Comparison of ENCODE assay signal across 18 cellular contexts in genomic region chr10:77892021-77892739, GRCh38. TPM values are rescaled to one million over a fixed set of nuclear protein-coding genes. Genes with fewer than 3 reads are reported as not detected.
DNase-seq lines count a peak whose midpoint lies in the region; ATAC-seq and TF ChIP-seq lines count a peak whose summit lies in the region.
"Had no signal": no experiment of that assay in that cellular context is flagged by ENCODE, and none has a peak within 500 bp of the region (broad histone marks: within the 10 kb centered on the region; RNA-seq: fewer than 3 reads in every experiment).

No MANE protein-coding gene starts in this region.

- TF ChIP-seq EP300 in SK-N-SH (IDR thresholded peaks at IDR 0.05; ENCODE audit: borderline replicate concordance in 1 of 2, low read depth in 1 of 2, low read length in 1 of 2) = no peak

- H2BK12ac ChIP-seq in neuronal stem cell (ENCODE audit: low read length) = no peak overlapping the region

- H3K4me3 ChIP-seq in cardiac muscle cell (no peak overlapping the region), heart left ventricle (no peak overlapping the region), endodermal cell (ENCODE audit: low read length) (no peak overlapping the region), neuronal stem cell (ENCODE audit: low read length in 2 of 2) (no peak overlapping the region), SK-N-SH (ENCODE audit: low read depth in 2 of 2, low read length in 1 of 2) (no peak overlapping the region)
- no peak overlapping the region for H3K4me3 ChIP-seq in effector memory CD4-positive, alpha-beta T cell (ENCODE audit: insufficient read depth, low read depth, low read length, poor library complexity, severe bottlenecking)
- H3K4me3 ChIP-seq: SJSA1, tibial nerve had no signal

- no peak for TF ChIP-seq RAD21 in SK-N-SH (IDR thresholded peaks at IDR 0.05; ENCODE audit: low read length)

- no peak for TF ChIP-seq CTCF in cardiac muscle cell (IDR thresholded peaks at IDR 0.05; ENCODE audit: low read depth, low read length)
- no peak for TF ChIP-seq CTCF in heart left ventricle (IDR thresholded peaks at IDR 0.05)
- no peak for TF ChIP-seq CTCF in endodermal cell (conservative IDR thresholded peaks at IDR 0.05)
- TF ChIP-seq CTCF in SK-N-SH (IDR thresholded peaks at IDR 0.05) = no peak

- H3K18ac ChIP-seq in neuronal stem cell (ENCODE audit: low read length) = peak overlapping the region; percentile 83

- peak overlapping the region; percentile 81 for H2AK5ac ChIP-seq in neuronal stem cell (ENCODE audit: low read depth, low read length)

- peaks cover 7% of the 10 kb centered on the region for H3K79me1 ChIP-seq in neuronal stem cell (ENCODE audit: low read depth, low read length)

- H3K9me2 ChIP-seq in SK-N-SH = no peaks in the 10 kb centered on the region

- no peak overlapping the region for H4K8ac ChIP-seq in neuronal stem cell (ENCODE audit: low read depth, low read length)

- ATAC-seq in heart left ventricle = no peak
- no peak for ATAC-seq in HG02938 (IDR thresholded peaks at IDR 0.05; ENCODE audit: unreplicated experiment)

- peak overlapping the region; percentile 79 for H2BK15ac ChIP-seq in neuronal stem cell (ENCODE audit: low read length)

- WGBS in heart left ventricle, 4 donors = 50 to 66% (median 59%) methylated on average over 8 of the region's 8 CpGs
- 83 to 86% methylated on average over 5 to 8 of the region's 8 CpGs for WGBS in endodermal cell (ENCODE audit: insufficient coverage in 1 of 2, insufficient read length in 1 of 2), 2 experiments
- no CpG with 5 or more reads among the region's 8 CpGs for WGBS in neuronal stem cell (ENCODE audit: extremely low coverage in 2 of 2, insufficient read length in 2 of 2, insufficient replicate concordance in 1 of 2), 2 donors
- 70% methylated on average over 7 of the region's 8 CpGs for WGBS in SK-N-SH (ENCODE audit: low lambda C conversion rate)

- H3K9ac ChIP-seq in endodermal cell (ENCODE audit: extremely low read depth, low read length, poor library complexity, severe bottlenecking) = no peak overlapping the region
- peak overlapping the region; percentile 63 for H3K9ac ChIP-seq in neuronal stem cell (ENCODE audit: low read depth, low read length, poor library complexity)
- H3K9ac ChIP-seq in SK-N-SH = no peak overlapping the region

- no peaks in the 10 kb centered on the region for H3K27me3 ChIP-seq in cardiac muscle cell
- no peaks in the 10 kb centered on the region for H3K27me3 ChIP-seq in heart left ventricle
- no peaks in the 10 kb centered on the region for H3K27me3 ChIP-seq in endodermal cell (ENCODE audit: control insufficient read depth, insufficient read depth, low read length, poor library complexity, severe bottlenecking)
- H3K27me3 ChIP-seq in neuronal stem cell (ENCODE audit: control insufficient read depth in 3 of 3, insufficient read depth in 3 of 3, low read depth in 1 of 3, low read length in 3 of 3) = no peaks in the 10 kb centered on the region
- H3K27me3 ChIP-seq in effector memory CD4-positive, alpha-beta T cell (replicated peaks; ENCODE audit: control insufficient read depth, insufficient read depth, low read length, poor library complexity, severe bottlenecking) = no peaks in the 10 kb centered on the region
- no peaks in the 10 kb centered on the region for H3K27me3 ChIP-seq in SK-N-SH (ENCODE audit: insufficient read depth)
- H3K27me3 ChIP-seq: neutrophil, SJSA1, tibial nerve had no signal

- peaks cover 14% of the 10 kb centered on the region for H3F3A ChIP-seq in SK-N-SH (replicated peaks; ENCODE audit: insufficient read depth)

- peak overlapping the region; percentile 25 for H3K14ac ChIP-seq in neuronal stem cell (ENCODE audit: low read length)

- intact Hi-C loops in heart left ventricle (cut with DNase I) = no loop called here

- DNase-seq in cardiac muscle cell (ENCODE audit: low read depth in 1 of 2, low spot score in 1 of 2) (no peak), heart left ventricle (no peak), endodermal cell (peak; percentile 52), neuronal stem cell (ENCODE audit: low spot score) (no peak), SHP77 (lab: John Stamatoyannopoulos, UW) (no peak), SK-N-SH (no peak)
- DNase-seq in effector memory CD4-positive, alpha-beta T cell = no peak
- DNase-seq: activated CD4-positive, alpha-beta T cell treated with anti-CD3 and anti-CD28 coated beads, Interleukin-2, amount 10 ng/mL, durations not matched to agents 7 days and 5 days; CD4-positive, alpha-beta memory T cell; effector CD4-positive, alpha-beta T cell; H7; stimulated activated CD4-positive, alpha-beta T cell treated with anti-CD3 and anti-CD28 coated beads, Interleukin-4, amount 100 ng/mL, for 4 hours; T1000 had no signal

- H3K27ac ChIP-seq in cardiac muscle cell (peak overlapping the region; percentile 21), heart left ventricle (peak overlapping the region in 1 of 12 donors; percentile 19), endodermal cell (ENCODE audit: low read depth, low read length) (peak overlapping the region; percentile 93), neuronal stem cell (replicated peaks; ENCODE audit: low read length) (peak overlapping the region; percentile 76), SK-N-SH (ENCODE audit: low read depth in 2 of 2, low read length in 1 of 2) (peak overlapping the region in 1 of 2 experiments; percentile 60; a peak in 2 of 4 replicates)
- no peak overlapping the region for H3K27ac ChIP-seq in effector memory CD4-positive, alpha-beta T cell (ENCODE audit: insufficient read depth, low read length, poor library complexity, severe bottlenecking)
- H3K27ac ChIP-seq: neutrophil, SJSA1 had no signal

- H3K27ac Mint-ChIP-seq in endodermal cell = peak overlapping the region; percentile 87
- H3K27ac Mint-ChIP-seq: activated CD4-positive, alpha-beta T cell treated with anti-CD3 and anti-CD28 coated beads, Interleukin-2, amount 10 ng/mL, durations not matched to agents 7 days and 5 days; activated naive CD4-positive, alpha-beta T cell treated with anti-CD3 and anti-CD28 coated beads, Interleukin-2, amount 50 U/mL, for 24 hours had no signal

- TF ChIP-seq POLR2A in heart left ventricle (IDR thresholded peaks at IDR 0.05) = no peak

- H3K27me3 Mint-ChIP-seq in endodermal cell (ENCODE audit: insufficient read depth) = no peaks in the 10 kb centered on the region

- peak overlapping the region; percentile 12 for H3K23ac ChIP-seq in neuronal stem cell (ENCODE audit: low read depth, low read length, poor library complexity)

- H3K4ac ChIP-seq in neuronal stem cell (ENCODE audit: low read length) = no peak overlapping the region

- H3K9me3 ChIP-seq in cardiac muscle cell (ENCODE audit: low read depth) (no peaks in the 10 kb centered on the region), heart left ventricle (no peaks in the 10 kb centered on the region), endodermal cell (ENCODE audit: control insufficient read depth, low read length) (no peaks in the 10 kb centered on the region), neuronal stem cell (replicated peaks in 1 of 2; ENCODE audit: control insufficient read depth in 2 of 2, insufficient read depth in 1 of 2, low read depth in 1 of 2, low read length in 2 of 2) (no peaks in the 10 kb centered on the region), SK-N-SH (no peaks in the 10 kb centered on the region)
- no peaks in the 10 kb centered on the region for H3K9me3 ChIP-seq in effector memory CD4-positive, alpha-beta T cell (ENCODE audit: control insufficient read depth, low read length)
- H3K9me3 ChIP-seq: neutrophil, SJSA1, tibial nerve had no signal

- H2AFZ ChIP-seq in neuronal stem cell (ENCODE audit: low read length) = peak overlapping the region; percentile 32
- H2AFZ ChIP-seq in SK-N-SH (ENCODE audit: low read depth) = no peak overlapping the region

- H2BK120ac ChIP-seq in neuronal stem cell (ENCODE audit: low read depth, low read length) = no peak overlapping the region

- no peak overlapping the region for H2BK5ac ChIP-seq in neuronal stem cell (ENCODE audit: low read length)

- H3K4me2 ChIP-seq in neuronal stem cell (ENCODE audit: insufficient read depth, low read length, poor library complexity, severe bottlenecking) = peak overlapping the region; percentile 28
- no peak overlapping the region for H3K4me2 ChIP-seq in SK-N-SH

- H4K20me1 ChIP-seq in SK-N-SH (ENCODE audit: insufficient read depth) = peaks cover 92% of the 10 kb centered on the region

- H3K79me2 ChIP-seq in SK-N-SH (ENCODE audit: insufficient read depth) = peaks cover 97% of the 10 kb centered on the region

- no peak overlapping the region for H4K91ac ChIP-seq in neuronal stem cell (ENCODE audit: low read depth, low read length, poor library complexity)

- CTCF ChIA-PET in SK-N-SH (lab: Yijun Ruan, JAX) = interaction anchor here (1.1 kb wide), 1 partner anchor 19 kb away, joined by 3 read pairs; no protein-coding TSS in a partner anchor

- no peaks in the 10 kb centered on the region for H3K36me3 ChIP-seq in cardiac muscle cell
- H3K36me3 ChIP-seq in heart left ventricle = no peaks in the 10 kb centered on the region
- H3K36me3 ChIP-seq in endodermal cell (ENCODE audit: control insufficient read depth, insufficient read depth, low read length) = no peaks in the 10 kb centered on the region
- H3K36me3 ChIP-seq in neuronal stem cell (replicated peaks in 1 of 2; ENCODE audit: control insufficient read depth in 2 of 2, insufficient read depth in 2 of 2, low read length in 2 of 2) = no peaks in the 10 kb centered on the region
- H3K36me3 ChIP-seq in effector memory CD4-positive, alpha-beta T cell (ENCODE audit: control insufficient read depth, insufficient read depth, low read length) = no peaks in the 10 kb centered on the region
- no peaks in the 10 kb centered on the region for H3K36me3 ChIP-seq in SK-N-SH (replicated peaks in 1 of 2; ENCODE audit: control insufficient read depth in 1 of 2, insufficient read depth in 2 of 2, low read length in 1 of 2)
- H3K36me3 ChIP-seq: neutrophil, SJSA1, tibial nerve had no signal

- H3K4me3 Mint-ChIP-seq in endodermal cell = no peak overlapping the region
- H3K4me3 Mint-ChIP-seq: activated CD4-positive, alpha-beta T cell treated with anti-CD3 and anti-CD28 coated beads, Interleukin-2, amount 10 ng/mL, durations not matched to agents 7 days and 5 days; activated naive CD4-positive, alpha-beta T cell treated with anti-CD3 and anti-CD28 coated beads, Interleukin-2, amount 50 U/mL, for 24 hours; CD4-positive, alpha-beta memory T cell had no signal

- POLR2A ChIA-PET in SK-N-SH (lab: Yijun Ruan, JAX) = interaction anchor here (0.7 kb wide), 1 partner anchor 31 kb away, joined by 3 read pairs; no protein-coding TSS in a partner anchor

- peaks cover 69% of the 10 kb centered on the region for H3K4me1 Mint-ChIP-seq in endodermal cell
- H3K4me1 Mint-ChIP-seq: activated CD4-positive, alpha-beta T cell treated with anti-CD3 and anti-CD28 coated beads, Interleukin-2, amount 10 ng/mL, durations not matched to agents 7 days and 5 days; activated naive CD4-positive, alpha-beta T cell treated with anti-CD3 and anti-CD28 coated beads, Interleukin-2, amount 50 U/mL, for 24 hours; CD4-positive, alpha-beta memory T cell had no signal

- H3K4me1 ChIP-seq in cardiac muscle cell (ENCODE audit: low read depth) (peaks cover 29% of the 10 kb centered on the region), heart left ventricle (peaks cover 0 to 42% (median 19%) of the 10 kb centered on the region in 12 donors), endodermal cell (ENCODE audit: control insufficient read depth, insufficient read depth, low read length) (peaks cover 26% of the 10 kb centered on the region), neuronal stem cell (ENCODE audit: control insufficient read depth in 2 of 2, insufficient read depth in 1 of 2, low read depth in 1 of 2, low read length in 2 of 2) (peaks cover 38 to 55% of the 10 kb centered on the region in 2 donors), SK-N-SH (ENCODE audit: control insufficient read depth in 1 of 2, insufficient read depth in 2 of 2, low read depth in 1 of 2, low read length in 1 of 2) (peaks cover 21 to 73% of the 10 kb centered on the region in 2 experiments)
- no peaks in the 10 kb centered on the region for H3K4me1 ChIP-seq in effector memory CD4-positive, alpha-beta T cell (ENCODE audit: control insufficient read depth, insufficient read depth, low read length, poor library complexity, severe bottlenecking)
- H3K4me1 ChIP-seq: SJSA1 had no signal

- no peaks in the 10 kb centered on the region for H3K9me3 Mint-ChIP-seq in endodermal cell
- H3K9me3 Mint-ChIP-seq: activated CD4-positive, alpha-beta T cell treated with anti-CD3 and anti-CD28 coated beads, Interleukin-2, amount 10 ng/mL, durations not matched to agents 7 days and 5 days; activated naive CD4-positive, alpha-beta T cell treated with anti-CD3 and anti-CD28 coated beads, Interleukin-2, amount 50 U/mL, for 24 hours; CD4-positive, alpha-beta memory T cell had no signal

- no peaks in the 10 kb centered on the region for H3K36me3 Mint-ChIP-seq in endodermal cell (ENCODE audit: low read depth)
- H3K36me3 Mint-ChIP-seq: activated naive CD4-positive, alpha-beta T cell treated with anti-CD3 and anti-CD28 coated beads, Interleukin-2, amount 50 U/mL, for 24 hours; CD4-positive, alpha-beta memory T cell had no signal

RNA-seq across cellular contexts. Expression of gene DLG5, which starts 34.4 kb away (rescaled TPM):
- total RNA-seq in cardiac muscle cell (45.7 and 64.4 TPM in 2 replicates), heart left ventricle (10 to 100 TPM in 6 of 9 donors, 1 to 10 TPM in 3; 7.6 to 27.1 (median 13.6) TPM), endodermal cell (10 to 100 TPM; 79.4 to 83.4 TPM)
- polyA plus RNA-seq in cardiac muscle cell (20.3 and 24.7 TPM in 2 replicates), heart left ventricle (10 to 100 TPM in 1 of 2 donors, 1 to 10 TPM in 1; 5.2 to 12.8 TPM), SK-N-SH (2012; rRNA removed) (15.3 and 31.3 TPM in 2 replicates)
- polyA plus RNA-seq in endodermal cell (2013, experiment 1 of 2) = 55.8 TPM
- polyA plus RNA-seq in endodermal cell (2013, experiment 2 of 2) = 53.5 TPM
- 35.6 TPM for polyA plus RNA-seq in neuronal stem cell (2013, experiment 1 of 2)
- polyA plus RNA-seq in neuronal stem cell (2013, experiment 2 of 2) = 35.2 TPM
- 17.4 and 24.5 TPM in 2 replicates for polyA plus RNA-seq in SK-N-SH (2012; cell fraction: cytosol; rRNA removed)
- polyA plus RNA-seq in SK-N-SH (2012; cell fraction: nucleus; rRNA removed) = 61.3 and 63.0 TPM in 2 replicates
